ENCODE assay signal across 8 cellular contexts in genomic region chr1:248905662-248905948, GRCh38. TPM values are rescaled to one million over a fixed set of nuclear protein-coding genes. Genes with fewer than 3 reads are reported as not detected.
DNase-seq lines count a peak whose midpoint lies in the region; ATAC-seq, FAIRE-seq and TF ChIP-seq lines count a peak whose summit lies in the region.

No MANE protein-coding gene starts in this region.

- peak overlapping the region; percentile 30 to 79 for H3K9ac ChIP-seq in kidney (ENCODE audit: low read length in 2 of 2)

- no peak for ATAC-seq in HG03135 (IDR thresholded peaks at IDR 0.05; ENCODE audit: unreplicated experiment)

- no peaks in the 10 kb centered on the region for H3K9me3 Mint-ChIP-seq in T-helper 1 cell treated with Interleukin-12 subunit alpha and Interleukin-12 subunit beta and Interleukin-4 antibody, amounts not matched to agents 30 μg/mL and 1 μg/mL, for 36 hours
- H3K9me3 Mint-ChIP-seq in activated naive CD8-positive, alpha-beta T cell (ENCODE audit: low read depth): no peaks in the 10 kb centered on the region

- H3K27ac ChIP-seq in kidney (ENCODE audit: low read depth in 2 of 2, low read length in 2 of 2) (peak overlapping the region; percentile 94 to 95), temporal lobe (ENCODE audit: low read depth, low read length) (peak overlapping the region; percentile 96)

- peaks cover 0 to 4% of the 10 kb centered on the region in 2 donors for H3K4me1 ChIP-seq in kidney (ENCODE audit: control insufficient read depth in 1 of 2, insufficient read depth in 1 of 2, low read depth in 1 of 2, low read length in 2 of 2)

- no peaks in the 10 kb centered on the region for H3K36me3 Mint-ChIP-seq in T-helper 1 cell treated with Interleukin-12 subunit alpha and Interleukin-12 subunit beta and Interleukin-4 antibody, amounts not matched to agents 30 μg/mL and 1 μg/mL, for 36 hours (ENCODE audit: low read depth)
- no peaks in the 10 kb centered on the region for H3K36me3 Mint-ChIP-seq in activated naive CD8-positive, alpha-beta T cell

- TF ChIP-seq CTCF in kidney (IDR thresholded peaks at IDR 0.05; ENCODE audit: borderline replicate concordance, extremely low read depth, insufficient read depth): no peak

- DNase-seq in T-helper 1 cell (no peak), kidney (no peak), GM19238 (ENCODE audit: insufficient read length, low spot score) (no peak)
- no peak for DNase-seq in stimulated activated CD4-positive, alpha-beta T cell treated with anti-CD3 and anti-CD28 coated beads, Interleukin-4, amount 100 ng/mL, for 1 hour

- H3K4me3 Mint-ChIP-seq in T-helper 1 cell treated with Interleukin-12 subunit alpha and Interleukin-12 subunit beta and Interleukin-4 antibody, amounts not matched to agents 30 μg/mL and 1 μg/mL, for 36 hours: peak overlapping the region; percentile 94
- H3K4me3 Mint-ChIP-seq in activated naive CD8-positive, alpha-beta T cell: peak overlapping the region; percentile 95

- H3K9me3 ChIP-seq in kidney (ENCODE audit: control insufficient read depth in 1 of 2, low read length in 2 of 2): no peaks in the 10 kb centered on the region

- intact Hi-C loops in kidney (cut with DNase I): no loop called here

- H3K27me3 Mint-ChIP-seq in T-helper 1 cell treated with Interleukin-12 subunit alpha and Interleukin-12 subunit beta and Interleukin-4 antibody, amounts not matched to agents 30 μg/mL and 1 μg/mL, for 36 hours (ENCODE audit: low read depth): peaks cover 20% of the 10 kb centered on the region
- no peaks in the 10 kb centered on the region for H3K27me3 Mint-ChIP-seq in activated naive CD8-positive, alpha-beta T cell

- peak overlapping the region; percentile 68 to 84 for H3K4me3 ChIP-seq in kidney (ENCODE audit: low read length in 2 of 2)

- no peak for FAIRE-seq in kidney (lab: Jason Lieb, UNC)

- H3K4me1 Mint-ChIP-seq in T-helper 1 cell treated with Interleukin-12 subunit alpha and Interleukin-12 subunit beta and Interleukin-4 antibody, amounts not matched to agents 30 μg/mL and 1 μg/mL, for 36 hours (ENCODE audit: low read depth): peaks cover 30% of the 10 kb centered on the region
- H3K4me1 Mint-ChIP-seq in activated naive CD8-positive, alpha-beta T cell (ENCODE audit: low read depth): peaks cover 35% of the 10 kb centered on the region

- peak overlapping the region; percentile 53 for H3K27ac Mint-ChIP-seq in T-helper 1 cell treated with Interleukin-12 subunit alpha and Interleukin-12 subunit beta and Interleukin-4 antibody, amounts not matched to agents 30 μg/mL and 1 μg/mL, for 36 hours
- peak overlapping the region; percentile 98 for H3K27ac Mint-ChIP-seq in activated naive CD8-positive, alpha-beta T cell

- H3K36me3 ChIP-seq in kidney (ENCODE audit: control insufficient read depth in 1 of 2, insufficient read depth in 2 of 2, low read length in 2 of 2): no peaks in the 10 kb centered on the region

RNA-seq across cellular contexts. Expression of gene PGBD2, which starts 0.4 kb away (rescaled TPM):
- total RNA-seq in kidney: 6.9 TPM
- 3.4 TPM for polyA plus RNA-seq in kidney (ENCODE audit: insufficient read depth, low read depth, low replicate concordance)
- total RNA-seq in temporal lobe: 10.1 TPM

RNA-seq across cellular contexts. Expression of gene ZNF692, which starts 46.7 kb away (rescaled TPM):
- total RNA-seq in kidney: 29.6 TPM
- polyA plus RNA-seq in kidney (ENCODE audit: insufficient read depth, low read depth, low replicate concordance): 34.4 TPM
- total RNA-seq in temporal lobe: 18.9 TPM
